1 cellular context compared by ENCODE assay signal in genomic region chr12:118164798-118165486, GRCh38.
TF ChIP-seq lines count a peak whose summit lies in the region.

No MANE protein-coding gene starts in this region.

TF ChIP-seq in H1, 55 proteins besides CTCF, POLR2A, EP300 and RAD21 (continued from another document):
- no peak for TF ChIP-seq CBX8 (IDR thresholded peaks at IDR 0.05; ENCODE audit: borderline replicate concordance, low read depth, low read length)
- no peak for TF ChIP-seq SP2 (IDR thresholded peaks at IDR 0.05; ENCODE audit: low read length)
